ENCODE assay signal across 11 cellular contexts in genomic region chr21:33205476-33205875, GRCh38. TPM values are rescaled to one million over a fixed set of nuclear protein-coding genes. Genes with fewer than 3 reads are reported as not detected.
DNase-seq lines count a peak whose midpoint lies in the region; ATAC-seq and TF ChIP-seq lines count a peak whose summit lies in the region.
"Had no signal": no experiment of that assay in that cellular context is flagged by ENCODE, and none has a peak within 500 bp of the region (broad histone marks: within the 10 kb centered on the region; RNA-seq: fewer than 3 reads in every experiment).

No MANE protein-coding gene starts in this region.

- DNase-seq in activated T-cell treated with anti-CD3 and anti-CD28 coated beads, Interleukin-2, amount 50 U/mL, for 24 hours: no peak
- no peak for DNase-seq in activated T-cell treated with anti-CD3 and anti-CD28 coated beads, Interleukin-2, amount 50 U/mL, for 48 hours
- DNase-seq in MM.1S: no peak
- DNase-seq in activated CD8-positive, alpha-beta T cell treated with anti-CD3 and anti-CD28 coated beads for 36 hours: peak; percentile 35
- DNase-seq in stimulated activated effector memory CD8-positive, alpha-beta T cell treated with anti-CD3 and anti-CD28 coated beads, Interleukin-12 subunit alpha, Interleukin-12 subunit beta, amount 100 ng/mL, for 72 hours (ENCODE audit: low spot score in 2 of 2): peak in 1 of 2 donors; percentile 49
- DNase-seq in GM20000 (ENCODE audit: low spot score): no peak
- DNase-seq in nephron progenitor cell: no peak
- DNase-seq: dermis blood vessel endothelial cell, hippocampal formation had no signal

- no peak overlapping the region for H3K9ac ChIP-seq in MM.1S (ENCODE audit: low read length)

- no peaks in the 10 kb centered on the region for H3K27me3 Mint-ChIP-seq in activated T-cell treated with anti-CD3 and anti-CD28 coated beads, Interleukin-2, amount 50 U/mL, for 24 hours
- no peaks in the 10 kb centered on the region for H3K27me3 Mint-ChIP-seq in activated CD8-positive, alpha-beta T cell treated with anti-CD3 and anti-CD28 coated beads for 36 hours
- H3K27me3 Mint-ChIP-seq in nephron progenitor cell (ENCODE audit: low read depth, poor library complexity): peaks cover 3% of the 10 kb centered on the region

- H3K4me3 ChIP-seq in MM.1S (ENCODE audit: low read length): no peak overlapping the region

- H3K4me3 Mint-ChIP-seq in activated T-cell treated with anti-CD3 and anti-CD28 coated beads, Interleukin-2, amount 50 U/mL, for 24 hours: peak overlapping the region; percentile 27
- H3K4me3 Mint-ChIP-seq in activated CD8-positive, alpha-beta T cell treated with anti-CD3 and anti-CD28 coated beads for 36 hours: peak overlapping the region; percentile 62
- peak overlapping the region; percentile 4 for H3K4me3 Mint-ChIP-seq in stimulated activated effector memory CD8-positive, alpha-beta T cell treated with anti-CD3 and anti-CD28 coated beads, Interleukin-12 subunit alpha, Interleukin-12 subunit beta, amount 100 ng/mL, for 72 hours
- H3K4me3 Mint-ChIP-seq in nephron progenitor cell: no peak overlapping the region

- H3K79me2 ChIP-seq in MM.1S (ENCODE audit: low read length): no peaks in the 10 kb centered on the region

- peaks cover 9% of the 10 kb centered on the region for H3K9me3 Mint-ChIP-seq in activated T-cell treated with anti-CD3 and anti-CD28 coated beads, Interleukin-2, amount 50 U/mL, for 24 hours
- H3K9me3 Mint-ChIP-seq in activated CD8-positive, alpha-beta T cell treated with anti-CD3 and anti-CD28 coated beads for 36 hours: no peaks in the 10 kb centered on the region
- H3K9me3 Mint-ChIP-seq in stimulated activated effector memory CD8-positive, alpha-beta T cell treated with anti-CD3 and anti-CD28 coated beads, Interleukin-12 subunit alpha, Interleukin-12 subunit beta, amount 100 ng/mL, for 72 hours: peaks cover 4% of the 10 kb centered on the region
- H3K9me3 Mint-ChIP-seq in nephron progenitor cell: peaks cover 23% of the 10 kb centered on the region

- peaks cover 13% of the 10 kb centered on the region for H3K4me1 ChIP-seq in MM.1S (ENCODE audit: low read length)

- ATAC-seq in activated CD8-positive, alpha-beta T cell treated with anti-CD3 and anti-CD28 coated beads for 36 hours: peak; percentile 41
- peak; percentile 9 for ATAC-seq in stimulated activated effector memory CD8-positive, alpha-beta T cell treated with anti-CD3 and anti-CD28 coated beads, Interleukin-12 subunit alpha, Interleukin-12 subunit beta, amount 100 ng/mL, for 72 hours
- no peak for ATAC-seq in GM21526 (IDR thresholded peaks at IDR 0.05; ENCODE audit: low FRiP score, unreplicated experiment)
- ATAC-seq: SK-N-SH treated with all-trans-retinoic acid at 6 μM for 48 hours had no signal

- H3K9me3 ChIP-seq in MM.1S (replicated peaks; ENCODE audit: insufficient read depth, low read length): no peaks in the 10 kb centered on the region

- peak overlapping the region; percentile 1; the same call in 1 of the 2 replicates for H2AFZ ChIP-seq in MM.1S (ENCODE audit: low read length)

- no peak overlapping the region; the same call in 1 of the 2 replicates for H3K27ac ChIP-seq in MM.1S (ENCODE audit: low read length)

- peak overlapping the region; percentile 93 for H3K27ac Mint-ChIP-seq in activated T-cell treated with anti-CD3 and anti-CD28 coated beads, Interleukin-2, amount 50 U/mL, for 24 hours
- peak overlapping the region; percentile 76 for H3K27ac Mint-ChIP-seq in activated CD8-positive, alpha-beta T cell treated with anti-CD3 and anti-CD28 coated beads for 36 hours
- H3K27ac Mint-ChIP-seq in stimulated activated effector memory CD8-positive, alpha-beta T cell treated with anti-CD3 and anti-CD28 coated beads, Interleukin-12 subunit alpha, Interleukin-12 subunit beta, amount 100 ng/mL, for 72 hours: peak overlapping the region; percentile 30
- no peak overlapping the region for H3K27ac Mint-ChIP-seq in nephron progenitor cell

- CTCF ChIA-PET in activated CD8-positive, alpha-beta T cell treated with anti-CD3 and anti-CD28 coated beads for 36 hours (lab: Charles Lee): interaction anchor here (0.8 to 1.2 kb wide), 3 partner anchors 56 to 239 kb away, joined by 3 read pairs; no protein-coding TSS in a partner anchor

- H3K4me1 Mint-ChIP-seq in activated T-cell treated with anti-CD3 and anti-CD28 coated beads, Interleukin-2, amount 50 U/mL, for 24 hours (ENCODE audit: low read depth): peaks cover 53% of the 10 kb centered on the region
- H3K4me1 Mint-ChIP-seq in activated CD8-positive, alpha-beta T cell treated with anti-CD3 and anti-CD28 coated beads for 36 hours (ENCODE audit: low read depth): peaks cover 50% of the 10 kb centered on the region
- H3K4me1 Mint-ChIP-seq in stimulated activated effector memory CD8-positive, alpha-beta T cell treated with anti-CD3 and anti-CD28 coated beads, Interleukin-12 subunit alpha, Interleukin-12 subunit beta, amount 100 ng/mL, for 72 hours: peaks cover 57% of the 10 kb centered on the region
- no peaks in the 10 kb centered on the region for H3K4me1 Mint-ChIP-seq in nephron progenitor cell

- intact Hi-C loops in activated CD8-positive, alpha-beta T cell treated with anti-CD3 and anti-CD28 coated beads for 36 hours (cut with micrococcal nuclease): no loop called here

- TF ChIP-seq CTCF in MM.1S (IDR thresholded peaks at IDR 0.05; ENCODE audit: low read length) (no peak), GM20000 (IDR thresholded peaks at IDR 0.05; ENCODE audit: extremely low read depth, missing control alignments) (no peak), nephron progenitor cell (IDR thresholded peaks at IDR 0.05) (no peak)
- TF ChIP-seq CTCF in activated CD8-positive, alpha-beta T cell treated with anti-CD3 and anti-CD28 coated beads for 36 hours (IDR thresholded peaks at IDR 0.05): no peak

- no peaks in the 10 kb centered on the region for H3K36me3 ChIP-seq in MM.1S (replicated peaks; ENCODE audit: insufficient read depth, low read length)

- no peaks in the 10 kb centered on the region for H3F3A ChIP-seq in MM.1S (ENCODE audit: insufficient read depth, low read length)

- no peaks in the 10 kb centered on the region for H3K9me2 ChIP-seq in MM.1S (replicated peaks; ENCODE audit: insufficient read depth, low read length)

- no peaks in the 10 kb centered on the region for H3K36me3 Mint-ChIP-seq in activated T-cell treated with anti-CD3 and anti-CD28 coated beads, Interleukin-2, amount 50 U/mL, for 24 hours (ENCODE audit: low read depth)
- H3K36me3 Mint-ChIP-seq in activated CD8-positive, alpha-beta T cell treated with anti-CD3 and anti-CD28 coated beads for 36 hours (ENCODE audit: low read depth): no peaks in the 10 kb centered on the region
- no peaks in the 10 kb centered on the region for H3K36me3 Mint-ChIP-seq in stimulated activated effector memory CD8-positive, alpha-beta T cell treated with anti-CD3 and anti-CD28 coated beads, Interleukin-12 subunit alpha, Interleukin-12 subunit beta, amount 100 ng/mL, for 72 hours
- no peaks in the 10 kb centered on the region for H3K36me3 Mint-ChIP-seq in nephron progenitor cell (ENCODE audit: low read depth)

- H3K27me3 ChIP-seq in MM.1S (replicated peaks; ENCODE audit: insufficient read depth, low read length): no peaks in the 10 kb centered on the region

- H3K4me2 ChIP-seq in MM.1S (ENCODE audit: low read depth, low read length): no peak overlapping the region

- H4K20me1 ChIP-seq in MM.1S (ENCODE audit: insufficient read depth, low read length): no peaks in the 10 kb centered on the region

- POLR2A ChIA-PET in activated CD8-positive, alpha-beta T cell treated with anti-CD3 and anti-CD28 coated beads for 36 hours (lab: Charles Lee): no interaction called here

RNA-seq across cellular contexts. Expression of gene IFNAR2, which starts 24.3 kb away (rescaled TPM):
- 10 to 100 TPM; 34.3 to 38.6 TPM for total RNA-seq in activated CD8-positive, alpha-beta T cell treated with anti-CD3 and anti-CD28 coated beads for 36 hours
